1 cellular context compared by ENCODE assay signal in the genomic region with DNA sequence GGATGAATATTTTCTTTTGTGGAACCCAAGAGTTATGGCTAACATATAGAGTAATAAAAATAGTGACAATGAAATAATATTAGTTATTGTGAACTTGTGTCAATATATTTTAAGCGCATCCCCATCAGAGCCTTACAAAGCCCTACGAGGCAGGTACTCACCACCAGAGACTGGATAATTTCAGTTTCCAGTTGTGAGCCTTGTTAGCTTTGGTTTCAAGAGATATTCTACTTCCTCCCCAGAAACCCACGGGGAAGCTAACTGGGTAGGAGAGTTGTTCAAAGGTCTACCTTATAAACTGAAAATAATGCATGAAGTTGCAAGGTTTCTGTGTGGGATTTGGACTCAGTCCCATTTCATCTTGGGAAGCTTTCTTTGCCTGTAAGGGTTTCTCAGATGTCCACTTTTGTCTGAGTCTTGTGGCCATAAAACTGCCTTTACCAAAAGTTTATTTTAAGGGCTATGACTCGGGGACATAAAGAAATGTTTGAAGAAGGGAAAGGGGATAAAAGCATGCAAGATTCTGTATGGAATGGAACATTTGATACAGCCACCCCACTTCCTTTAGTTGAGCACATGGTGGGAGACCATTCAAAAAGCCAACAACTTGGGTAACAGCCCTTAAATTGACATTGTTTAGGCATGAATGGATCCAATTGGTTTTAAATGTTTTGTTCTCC.
TF ChIP-seq lines count a peak whose summit lies in the region.

No MANE protein-coding gene starts in this region.

TF ChIP-seq in IMR-90, 13 proteins besides CTCF, POLR2A, EP300 and RAD21:
- TF ChIP-seq, protein P1, sequence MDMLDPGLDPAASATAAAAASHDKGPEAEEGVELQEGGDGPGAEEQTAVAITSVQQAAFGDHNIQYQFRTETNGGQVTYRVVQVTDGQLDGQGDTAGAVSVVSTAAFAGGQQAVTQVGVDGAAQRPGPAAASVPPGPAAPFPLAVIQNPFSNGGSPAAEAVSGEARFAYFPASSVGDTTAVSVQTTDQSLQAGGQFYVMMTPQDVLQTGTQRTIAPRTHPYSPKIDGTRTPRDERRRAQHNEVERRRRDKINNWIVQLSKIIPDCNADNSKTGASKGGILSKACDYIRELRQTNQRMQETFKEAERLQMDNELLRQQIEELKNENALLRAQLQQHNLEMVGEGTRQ (IDR thresholded peaks at IDR 0.05; ENCODE audit: low read depth, low read length) = no peak
- no peak for TF ChIP-seq FOS (IDR thresholded peaks at IDR 0.05; ENCODE audit: low read depth, low read length)
- TF ChIP-seq RCOR1 (IDR thresholded peaks at IDR 0.05; ENCODE audit: insufficient replicate concordance, low read length) = no peak
- no peak for TF ChIP-seq SMC3 (IDR thresholded peaks at IDR 0.05; ENCODE audit: low read depth, low read length)
- no peak for TF ChIP-seq MAFK (IDR thresholded peaks at IDR 0.05; ENCODE audit: low read depth, low read length)
- TF ChIP-seq CHD1 (IDR thresholded peaks at IDR 0.05; ENCODE audit: low read depth, low read length) = no peak
- TF ChIP-seq MAZ (IDR thresholded peaks at IDR 0.05; ENCODE audit: borderline replicate concordance, low read depth, low read length) = no peak
- TF ChIP-seq NFE2L2 (IDR thresholded peaks at IDR 0.05; ENCODE audit: low read depth, low read length) = no peak
- TF ChIP-seq BHLHE40 (IDR thresholded peaks at IDR 0.05; ENCODE audit: low read depth, low read length) = no peak
- TF ChIP-seq MXI1 (IDR thresholded peaks at IDR 0.05; ENCODE audit: borderline replicate concordance, low read depth, low read length) = no peak
- TF ChIP-seq, protein P2, sequence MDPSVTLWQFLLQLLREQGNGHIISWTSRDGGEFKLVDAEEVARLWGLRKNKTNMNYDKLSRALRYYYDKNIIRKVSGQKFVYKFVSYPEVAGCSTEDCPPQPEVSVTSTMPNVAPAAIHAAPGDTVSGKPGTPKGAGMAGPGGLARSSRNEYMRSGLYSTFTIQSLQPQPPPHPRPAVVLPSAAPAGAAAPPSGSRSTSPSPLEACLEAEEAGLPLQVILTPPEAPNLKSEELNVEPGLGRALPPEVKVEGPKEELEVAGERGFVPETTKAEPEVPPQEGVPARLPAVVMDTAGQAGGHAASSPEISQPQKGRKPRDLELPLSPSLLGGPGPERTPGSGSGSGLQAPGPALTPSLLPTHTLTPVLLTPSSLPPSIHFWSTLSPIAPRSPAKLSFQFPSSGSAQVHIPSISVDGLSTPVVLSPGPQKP (IDR thresholded peaks at IDR 0.05; ENCODE audit: borderline replicate concordance, low read depth, low read length) = no peak
- TF ChIP-seq RFX5 (IDR thresholded peaks at IDR 0.05; ENCODE audit: low read depth, low read length) = no peak
